Comparison of ENCODE assay signal across 39 cellular contexts in the genomic region with DNA sequence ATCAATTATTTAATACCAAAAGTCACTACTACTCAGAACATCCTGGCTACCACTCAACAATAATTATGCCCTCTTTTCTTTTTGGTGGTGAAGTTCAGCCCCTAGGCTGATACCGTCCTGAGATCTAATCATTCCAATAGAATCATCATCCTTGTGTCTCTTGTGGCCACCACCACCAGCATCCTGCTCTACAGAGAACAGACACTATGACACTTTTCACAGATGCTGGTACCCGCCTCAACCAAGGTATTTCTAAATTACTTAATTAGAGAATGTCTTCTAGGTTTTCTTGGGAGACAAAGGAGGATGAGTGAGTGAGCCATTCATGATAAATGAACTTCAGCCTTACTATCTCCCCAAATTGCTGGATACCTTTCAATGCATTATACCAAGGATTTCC. TPM values are rescaled to one million over a fixed set of nuclear protein-coding genes. Genes with fewer than 3 reads are reported as not detected.
A peak's percentile ranks its signal among the peaks of the same experiment; 100 is the strongest.
DNase-seq lines count a peak whose midpoint lies in the region; FAIRE-seq and TF ChIP-seq lines count a peak whose summit lies in the region.
"Had no signal": no experiment of that assay in that cellular context is flagged by ENCODE, and none has a peak within 500 bp of the region (broad histone marks: within the 10 kb centered on the region; RNA-seq: fewer than 3 reads in every experiment).

No MANE protein-coding gene starts in this region.

- no peak overlapping the region for H3K4me3 Mint-ChIP-seq in nephron progenitor cell
- no peak overlapping the region for H3K4me3 Mint-ChIP-seq in progenitor cell of endocrine pancreas (ENCODE audit: low read depth)
- H3K4me3 Mint-ChIP-seq in mesothelial cell of epicardium, result no peak overlapping the region
- no peak overlapping the region for H3K4me3 Mint-ChIP-seq in activated naive CD4-positive, alpha-beta T cell treated with anti-CD3 and anti-CD28 coated beads for 36 hours
- H3K4me3 Mint-ChIP-seq: B cell; CD14-positive monocyte; CD4-positive, alpha-beta memory T cell; CD4-positive, alpha-beta T cell; CD4-positive, CD25-positive, alpha-beta regulatory T cell; CD8-positive, alpha-beta memory T cell; CD8-positive, alpha-beta T cell had no signal

- no peak overlapping the region for H2BK12ac ChIP-seq in trophoblast cell (ENCODE audit: low read length)

- no peaks in the 10 kb centered on the region for H3K27me3 ChIP-seq in trophoblast cell (ENCODE audit: insufficient read depth, low read length)
- H3K27me3 ChIP-seq: BE2C; BLaER1; BLaER1 treated with 17β-estradiol and CSF1 and Interleukin-3, amounts not matched to agents 10 nM and 100 nM had no signal

- no peak overlapping the region for H3K9ac ChIP-seq in trophoblast cell (ENCODE audit: low read length)
- H3K9ac ChIP-seq: BLaER1; BLaER1 treated with 17β-estradiol and CSF1 and Interleukin-3, amounts not matched to agents 10 nM and 100 nM had no signal

- H3K27ac ChIP-seq in trophoblast cell (ENCODE audit: low read depth, low read length), result no peak overlapping the region
- H3K27ac ChIP-seq: 22Rv1; A549; BLaER1; BLaER1 treated with 17β-estradiol and CSF1 and Interleukin-3, amounts not matched to agents 10 nM and 100 nM; C4-2B had no signal

- H2AK5ac ChIP-seq in trophoblast cell (ENCODE audit: low read length), result no peak overlapping the region

- no peaks in the 10 kb centered on the region for H3K79me2 ChIP-seq in trophoblast cell (ENCODE audit: control insufficient read depth, insufficient read depth, low read length, poor library complexity)

- no peaks in the 10 kb centered on the region for H3K79me1 ChIP-seq in trophoblast cell (ENCODE audit: low read length)

- no peak overlapping the region for H3K4ac ChIP-seq in trophoblast cell (ENCODE audit: low read depth, low read length)

- H4K91ac ChIP-seq in trophoblast cell (ENCODE audit: low read depth, low read length), result no peak overlapping the region

- no peak overlapping the region for H4K12ac ChIP-seq in trophoblast cell (ENCODE audit: low read depth, low read length)

- H3K36me3 ChIP-seq in trophoblast cell (ENCODE audit: control insufficient read depth in 1 of 2, insufficient read depth in 2 of 2, low read length in 2 of 2), result no peaks in the 10 kb centered on the region
- H3K36me3 ChIP-seq: BE2C; BLaER1; BLaER1 treated with 17β-estradiol and CSF1 and Interleukin-3, amounts not matched to agents 10 nM and 100 nM had no signal

- H3K4me1 Mint-ChIP-seq in nephron progenitor cell (no peaks in the 10 kb centered on the region), progenitor cell of endocrine pancreas (ENCODE audit: low read depth) (no peaks in the 10 kb centered on the region), mesothelial cell of epicardium (peaks cover 6% of the 10 kb centered on the region)
- H3K4me1 Mint-ChIP-seq in activated naive CD4-positive, alpha-beta T cell treated with anti-CD3 and anti-CD28 coated beads for 36 hours (ENCODE audit: low read depth), result no peaks in the 10 kb centered on the region
- H3K4me1 Mint-ChIP-seq: B cell; CD14-positive monocyte; CD4-positive, alpha-beta memory T cell; CD4-positive, CD25-positive, alpha-beta regulatory T cell; CD8-positive, alpha-beta memory T cell had no signal

- H2AFZ ChIP-seq in trophoblast cell (ENCODE audit: insufficient read depth, low read length, poor library complexity), result no peak overlapping the region

- no peak overlapping the region for H3K4me3 ChIP-seq in trophoblast cell (ENCODE audit: low read depth, low read length)
- H3K4me3 ChIP-seq: A549; BLaER1; BLaER1 treated with 17β-estradiol and CSF1 and Interleukin-3, amounts not matched to agents 10 nM and 100 nM had no signal

- no peak overlapping the region for H2BK120ac ChIP-seq in trophoblast cell (ENCODE audit: insufficient read depth, low read length, poor library complexity)

- no peak overlapping the region for H3K14ac ChIP-seq in trophoblast cell (ENCODE audit: low read length)

- intact Hi-C loops in activated naive CD4-positive, alpha-beta T cell treated with anti-CD3 and anti-CD28 coated beads for 36 hours (cut with micrococcal nuclease), result no loop called here

- H3K9me3 ChIP-seq in trophoblast cell (ENCODE audit: insufficient read depth, low read depth, low read length), result no peaks in the 10 kb centered on the region
- H3K9me3 ChIP-seq: A549; BE2C; BLaER1; BLaER1 treated with 17β-estradiol and CSF1 and Interleukin-3, amounts not matched to agents 10 nM and 100 nM; Caco-2 had no signal

- no peaks in the 10 kb centered on the region for H3K4me1 ChIP-seq in trophoblast cell (ENCODE audit: control insufficient read depth in 1 of 2, insufficient read depth in 2 of 2, low read length in 2 of 2)
- H3K4me1 ChIP-seq: A549; BE2C; BLaER1; BLaER1 treated with 17β-estradiol and CSF1 and Interleukin-3, amounts not matched to agents 10 nM and 100 nM had no signal

- no peak for TF ChIP-seq POLR2A in GM12892 (IDR thresholded peaks at IDR 0.05; ENCODE audit: low read depth, low read length)

- peaks cover 7% of the 10 kb centered on the region for H3K9me3 Mint-ChIP-seq in nephron progenitor cell
- peaks cover 3% of the 10 kb centered on the region for H3K9me3 Mint-ChIP-seq in progenitor cell of endocrine pancreas (ENCODE audit: low read depth)
- no peaks in the 10 kb centered on the region for H3K9me3 Mint-ChIP-seq in mesothelial cell of epicardium
- peaks cover 2% of the 10 kb centered on the region for H3K9me3 Mint-ChIP-seq in activated naive CD4-positive, alpha-beta T cell treated with anti-CD3 and anti-CD28 coated beads for 36 hours
- H3K9me3 Mint-ChIP-seq: CD4-positive, alpha-beta T cell had no signal

- FAIRE-seq in GM12892 (lab: Jason Lieb, UNC), result no peak
- FAIRE-seq: A204.1, A549, D721Med had no signal

- CTCF ChIA-PET in activated naive CD4-positive, alpha-beta T cell treated with anti-CD3 and anti-CD28 coated beads for 36 hours (lab: Charles Lee), result no interaction called here

- DNase-seq in nephron progenitor cell, result no peak
- peak; percentile 94 to 98 for DNase-seq in trophoblast cell
- no peak for DNase-seq in progenitor cell of endocrine pancreas (ENCODE audit: low spot score, unreplicated experiment)
- no peak for DNase-seq in mesothelial cell of epicardium (ENCODE audit: low spot score in 2 of 2, unreplicated experiment in 2 of 2)
- no peak for DNase-seq in GM12892 (ENCODE audit: insufficient read length)
- no peak for DNase-seq in activated naive CD4-positive, alpha-beta T cell treated with anti-CD3 and anti-CD28 coated beads for 36 hours
- DNase-seq: 8988T; ACHN; AML-193; BE2C; C1 segment of cervical spinal cord; Caco-2; Calu3; CD4-positive, alpha-beta memory T cell; CD4-positive, alpha-beta T cell; CD4-positive, CD25-positive, alpha-beta regulatory T cell; CD8-positive, alpha-beta memory T cell; CD8-positive, alpha-beta T cell; COR-L47; DMS 273 treated with DMSO at 0.1 percent for 48 hours; DMS153; DMS53; DMS79; DMS79 treated with DMSO at 0.1 percent for 48 hours; DND-41; EL had no signal

- WGBS in trophoblast cell (ENCODE audit: extremely low coverage, insufficient coverage, insufficient read length), result no CpG with 5 or more reads among the region's 2 CpGs

- H3K18ac ChIP-seq in trophoblast cell (ENCODE audit: low read length), result no peak overlapping the region

- H3K23ac ChIP-seq in trophoblast cell (ENCODE audit: low read length), result no peak overlapping the region

- no peak overlapping the region for H4K8ac ChIP-seq in trophoblast cell (ENCODE audit: low read depth, low read length)

- H3K4me2 ChIP-seq in trophoblast cell (ENCODE audit: low read length), result no peak overlapping the region
- H3K4me2 ChIP-seq: A549; BLaER1; BLaER1 treated with 17β-estradiol and CSF1 and Interleukin-3, amounts not matched to agents 10 nM and 100 nM had no signal

- H3K27ac Mint-ChIP-seq in nephron progenitor cell (peak overlapping the region; percentile 54), progenitor cell of endocrine pancreas (peak overlapping the region; percentile 46), mesothelial cell of epicardium (no peak overlapping the region)
- H3K27ac Mint-ChIP-seq in activated naive CD4-positive, alpha-beta T cell treated with anti-CD3 and anti-CD28 coated beads for 36 hours, result no peak overlapping the region
- H3K27ac Mint-ChIP-seq: B cell; CD14-positive monocyte; CD4-positive, alpha-beta memory T cell; CD4-positive, alpha-beta T cell; CD4-positive, CD25-positive, alpha-beta regulatory T cell; CD8-positive, alpha-beta memory T cell; CD8-positive, alpha-beta T cell had no signal

- no peaks in the 10 kb centered on the region for H3K36me3 Mint-ChIP-seq in nephron progenitor cell (ENCODE audit: low read depth)
- peaks cover 2% of the 10 kb centered on the region for H3K36me3 Mint-ChIP-seq in progenitor cell of endocrine pancreas (ENCODE audit: insufficient read depth)
- no peaks in the 10 kb centered on the region for H3K36me3 Mint-ChIP-seq in mesothelial cell of epicardium
- no peaks in the 10 kb centered on the region for H3K36me3 Mint-ChIP-seq in activated naive CD4-positive, alpha-beta T cell treated with anti-CD3 and anti-CD28 coated beads for 36 hours (ENCODE audit: low read depth)
- H3K36me3 Mint-ChIP-seq: CD14-positive monocyte; CD4-positive, alpha-beta memory T cell; CD4-positive, CD25-positive, alpha-beta regulatory T cell; CD8-positive, alpha-beta memory T cell; CD8-positive, alpha-beta T cell had no signal

- H2BK5ac ChIP-seq in trophoblast cell (ENCODE audit: low read depth, low read length, poor library complexity), result no peak overlapping the region

- H3K27me3 Mint-ChIP-seq in nephron progenitor cell (ENCODE audit: low read depth, poor library complexity), result peaks cover 8% of the 10 kb centered on the region
- no peaks in the 10 kb centered on the region for H3K27me3 Mint-ChIP-seq in progenitor cell of endocrine pancreas
- no peaks in the 10 kb centered on the region for H3K27me3 Mint-ChIP-seq in mesothelial cell of epicardium (ENCODE audit: low read depth)
- H3K27me3 Mint-ChIP-seq in activated naive CD4-positive, alpha-beta T cell treated with anti-CD3 and anti-CD28 coated beads for 36 hours (ENCODE audit: low read depth), result no peaks in the 10 kb centered on the region
- H3K27me3 Mint-ChIP-seq: CD4-positive, alpha-beta memory T cell; CD4-positive, alpha-beta T cell; CD4-positive, CD25-positive, alpha-beta regulatory T cell had no signal

- TF ChIP-seq CTCF in nephron progenitor cell (IDR thresholded peaks at IDR 0.05), result no peak
- TF ChIP-seq CTCF in progenitor cell of endocrine pancreas (IDR thresholded peaks at IDR 0.05; ENCODE audit: unreplicated experiment), result no peak
- TF ChIP-seq CTCF in mesothelial cell of epicardium (IDR thresholded peaks at IDR 0.05; ENCODE audit: unreplicated experiment), result no peak

RNA-seq across cellular contexts. Expression of a gene that starts 60.0 kb away (rescaled TPM):
- polyA plus RNA-seq in trophoblast cell (2013), result 0.01 TPM in 2 replicates
- 0.04 TPM in 1 of 2 replicates, not detected in the other for total RNA-seq in progenitor cell of endocrine pancreas
- total RNA-seq in mesothelial cell of epicardium, result not detected in 3 replicates
- polyA plus RNA-seq in GM12892 (2012; ENCODE audit: missing spikeins), result not detected
- not detected for total RNA-seq in activated naive CD4-positive, alpha-beta T cell treated with anti-CD3 and anti-CD28 coated beads for 36 hours
- total RNA-seq: A172; A673; Caco-2; Calu3; CD4-positive, alpha-beta T cell; CD4-positive, CD25-positive, alpha-beta regulatory T cell; CD8-positive, alpha-beta T cell had no signal
- polyA plus RNA-seq: A549; AG04450; BJ; CD14-positive monocyte; CD4-positive, CD25-positive, alpha-beta regulatory T cell had no signal

Comparison
In these comparisons a context has a peak if more than half of its experiments do, and no peak if none do; other contexts are left out.
1. DNase-seq: peak in trophoblast cell (2 of 2); none in nephron progenitor cell (single experiment), progenitor cell of endocrine pancreas (single experiment), mesothelial cell of epicardium (0 of 2), GM12892 (single experiment) and activated naive CD4-positive, alpha-beta T cell treated with anti-CD3 and anti-CD28 coated beads for 36 hours (single experiment).
2. H3K27ac Mint-ChIP-seq: peak in nephron progenitor cell (single experiment) and progenitor cell of endocrine pancreas (single experiment); none in mesothelial cell of epicardium (single experiment) and activated naive CD4-positive, alpha-beta T cell treated with anti-CD3 and anti-CD28 coated beads for 36 hours (single experiment).